Comparison of ENCODE assay signal across 19 cellular contexts in genomic region chr5:61441742-61442141, GRCh38.
DNase-seq lines count a peak whose midpoint lies in the region; FAIRE-seq and TF ChIP-seq lines count a peak whose summit lies in the region.
"Had no signal": no experiment of that assay in that cellular context is flagged by ENCODE, and none has a peak within 500 bp of the region (broad histone marks: within the 10 kb centered on the region; RNA-seq: fewer than 3 reads in every experiment).

No MANE protein-coding gene starts in this region.

- H3K9me3 Mint-ChIP-seq in endothelial cell (ENCODE audit: unreplicated experiment): peaks cover 16% of the 10 kb centered on the region

- FAIRE-seq in GM12891 (lab: Jason Lieb, UNC): no peak
- peak; percentile 52 for FAIRE-seq in urothelium cell line (lab: Jason Lieb, UNC)
- FAIRE-seq: A204.1, D721Med, G401.6, GM12892, GM18507 had no signal

- H3K27me3 Mint-ChIP-seq in endothelial cell (ENCODE audit: unreplicated experiment): peaks cover 2% of the 10 kb centered on the region
- H3K27me3 Mint-ChIP-seq: CD4-positive, alpha-beta T cell had no signal

- no peak overlapping the region for H3K27ac Mint-ChIP-seq in endothelial cell (ENCODE audit: unreplicated experiment)
- H3K27ac Mint-ChIP-seq: CD4-positive, alpha-beta T cell had no signal

- no peak for TF ChIP-seq CTCF in endothelial cell (IDR thresholded peaks at IDR 0.05; ENCODE audit: unreplicated experiment)

- no peaks in the 10 kb centered on the region for H3K4me1 Mint-ChIP-seq in endothelial cell (ENCODE audit: unreplicated experiment)

- DNase-seq in GM12891 (ENCODE audit: insufficient read length, low spot score) (no peak), MV-4-11 (lab: John Stamatoyannopoulos, UW) (peak; percentile 69), endothelial cell (ENCODE audit: low spot score) (no peak), urothelium cell line (ENCODE audit: low spot score) (no peak), T1000 (lab: John Stamatoyannopoulos, UW) (no peak), NCI-H1436 (lab: John Stamatoyannopoulos, UW) (no peak), HUDEP-2 (lab: John Stamatoyannopoulos, UW; ENCODE audit: unreplicated experiment in 76 of 76) (no peak)
- DNase-seq: ACHN; BE2C; C1 segment of cervical spinal cord; Caco-2; CD4-positive, alpha-beta T cell; GOT3; H7 had no signal

- H3K4me3 Mint-ChIP-seq in endothelial cell (ENCODE audit: unreplicated experiment): peak overlapping the region; percentile 21
- H3K4me3 Mint-ChIP-seq: CD4-positive, alpha-beta T cell had no signal

- H3K36me3 Mint-ChIP-seq in endothelial cell (ENCODE audit: low read depth, unreplicated experiment): peaks cover 37% of the 10 kb centered on the region

- no peak for TF ChIP-seq POLR2A in GM12891 (IDR thresholded peaks at IDR 0.05; ENCODE audit: low read depth, low read length)

TF ChIP-seq in GM12891, 5 proteins besides CTCF, POLR2A, EP300 and RAD21:
- no peak for TF ChIP-seq PAX5 (IDR thresholded peaks at IDR 0.05; ENCODE audit: insufficient read depth, low read length, severe bottlenecking)
- TF ChIP-seq SPI1 (IDR thresholded peaks at IDR 0.05; ENCODE audit: low read depth, low read length): 0 out of 2 replicates have a peak, but pooled peaks have one; percentile 11
